20 cellular contexts compared by ENCODE assay signal in the genomic region with DNA sequence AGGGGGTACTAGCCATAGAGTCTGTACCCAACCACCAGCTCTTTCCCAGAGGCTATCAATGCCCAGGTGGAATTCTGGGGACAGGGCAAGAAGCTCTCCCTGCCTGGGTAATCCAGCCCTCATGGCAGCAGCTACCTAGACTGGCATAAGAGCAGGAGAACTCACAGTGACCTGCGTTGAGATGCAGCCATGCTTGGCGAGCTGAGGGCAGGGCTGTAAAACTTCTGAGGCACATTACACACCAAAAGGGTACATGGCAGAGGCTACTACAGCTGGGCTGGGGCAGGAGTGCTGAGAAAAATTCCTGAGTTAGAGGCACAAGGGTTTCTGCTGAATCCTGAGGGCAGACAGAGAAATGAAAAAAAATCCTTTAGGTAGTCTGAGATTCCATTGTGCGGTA.
DNase-seq lines count a peak whose midpoint lies in the region; ATAC-seq and TF ChIP-seq lines count a peak whose summit lies in the region.
"Had no signal": no experiment of that assay in that cellular context is flagged by ENCODE, and none has a peak within 500 bp of the region (broad histone marks: within the 10 kb centered on the region; RNA-seq: fewer than 3 reads in every experiment).

No MANE protein-coding gene starts in this region.

- POLR2A ChIA-PET in CD4-positive, alpha-beta T cell (lab: Charles Lee) = interaction anchor here (0.7 kb wide), 1 partner anchor 16 kb away, joined by 3 read pairs; no protein-coding TSS in a partner anchor

- no peaks in the 10 kb centered on the region for H3K9me3 ChIP-seq in left ventricle myocardium inferior (replicated peaks)
- no peaks in the 10 kb centered on the region for H3K9me3 ChIP-seq in parathyroid adenoma (ENCODE audit: control insufficient read depth, low read length)
- no peaks in the 10 kb centered on the region for H3K9me3 ChIP-seq in CD4-positive, alpha-beta T cell (ENCODE audit: control insufficient read depth, low read length)

- no peaks in the 10 kb centered on the region for H3K4me1 Mint-ChIP-seq in CD4-positive, alpha-beta T cell (ENCODE audit: low read depth)

- no peak overlapping the region for H3K9ac ChIP-seq in parathyroid adenoma

- H3K27ac Mint-ChIP-seq in CD4-positive, alpha-beta T cell = no peak overlapping the region

- no peaks in the 10 kb centered on the region for H3K4me1 ChIP-seq in left ventricle myocardium inferior
- no peaks in the 10 kb centered on the region for H3K4me1 ChIP-seq in foreskin keratinocyte
- peaks cover 6% of the 10 kb centered on the region for H3K4me1 ChIP-seq in parathyroid adenoma

- H3K27me3 Mint-ChIP-seq in CD4-positive, alpha-beta T cell = no peaks in the 10 kb centered on the region

- H3K4me2 ChIP-seq in parathyroid adenoma (ENCODE audit: low read length) = no peak overlapping the region

- no peaks in the 10 kb centered on the region for H3K79me2 ChIP-seq in parathyroid adenoma

- H3K27me3 ChIP-seq in left ventricle myocardium inferior (ENCODE audit: low read depth) (no peaks in the 10 kb centered on the region), foreskin keratinocyte (no peaks in the 10 kb centered on the region), parathyroid adenoma (ENCODE audit: control insufficient read depth, insufficient read depth, low read length) (no peaks in the 10 kb centered on the region)
- H3K27me3 ChIP-seq in CD4-positive, alpha-beta T cell (ENCODE audit: control insufficient read depth, insufficient read depth, low read length) = no peaks in the 10 kb centered on the region

- peak; percentile 56 for DNase-seq in cardiac septum (ENCODE audit: low spot score)
- DNase-seq in left ventricle myocardium inferior = no peak
- DNase-seq in foreskin keratinocyte = no peak
- no peak for DNase-seq in NCI-H510A (lab: John Stamatoyannopoulos, UW)
- no peak for DNase-seq in Kasumi-1 (lab: John Stamatoyannopoulos, UW)
- no peak for DNase-seq in CD4-positive, alpha-beta T cell
- no peak for DNase-seq in left colon
- DNase-seq: DMS53, GOT3, HCEC 1CT, NCI-H1105, NCI-H1436 treated with DMSO at 0.1 percent for 48 hours, NCI-H187 treated with DMSO at 0.1 percent for 48 hours, NCI-H2171 treated with DMSO at 0.1 percent for 48 hours, NCI-H446, NCI-H526, RPMI8226, SW 1271 had no signal

- intact Hi-C loops in cardiac septum (cut with DNase I) (no loop called here), left ventricle myocardium inferior (cut with micrococcal nuclease) (no loop called here), left colon (cut with DNase I, micrococcal nuclease) (no loop called here)
- intact Hi-C loops in CD4-positive, alpha-beta T cell (cut with DNase I, micrococcal nuclease) = no loop called here

- CTCF ChIA-PET in CD4-positive, alpha-beta T cell (lab: Charles Lee) = interaction anchor here (0.8 kb wide), 1 partner anchor 38 kb away, joined by 3 read pairs; no protein-coding TSS in a partner anchor

- TF ChIP-seq CTCF in left ventricle myocardium inferior (IDR thresholded peaks at IDR 0.05; ENCODE audit: borderline replicate concordance) (no peak), foreskin keratinocyte (conservative IDR thresholded peaks at IDR 0.05) (no peak), parathyroid adenoma (IDR thresholded peaks at IDR 0.05) (no peak)
- no peak for TF ChIP-seq CTCF in CD4-positive, alpha-beta T cell (IDR thresholded peaks at IDR 0.05)

- no peak overlapping the region for H3K4me3 Mint-ChIP-seq in CD4-positive, alpha-beta T cell

- peak overlapping the region; percentile 50 for H2AFZ ChIP-seq in parathyroid adenoma

- H3K4me3 ChIP-seq in left ventricle myocardium inferior = no peak overlapping the region
- H3K4me3 ChIP-seq in parathyroid adenoma (ENCODE audit: low read depth, low read length) = no peak overlapping the region

- no peak overlapping the region for H3K27ac ChIP-seq in left ventricle myocardium inferior (replicated peaks)
- H3K27ac ChIP-seq in foreskin keratinocyte = no peak overlapping the region
- no peak overlapping the region for H3K27ac ChIP-seq in parathyroid adenoma
- H3K27ac ChIP-seq in CD4-positive, alpha-beta T cell (ENCODE audit: low read depth, low read length) = no peak overlapping the region
- H3K27ac ChIP-seq: HL-60 had no signal

- H3K36me3 Mint-ChIP-seq in CD4-positive, alpha-beta T cell (ENCODE audit: low read depth) = no peaks in the 10 kb centered on the region

- ATAC-seq in foreskin keratinocyte = peak; percentile 8
- ATAC-seq in CD4-positive, alpha-beta T cell (ENCODE audit: poor library complexity) = no peak
- no peak for ATAC-seq in left colon

- H3K36me3 ChIP-seq in left ventricle myocardium inferior = no peaks in the 10 kb centered on the region
- no peaks in the 10 kb centered on the region for H3K36me3 ChIP-seq in parathyroid adenoma (ENCODE audit: control insufficient read depth, insufficient read depth, low read length)

- H3K9me3 Mint-ChIP-seq in CD4-positive, alpha-beta T cell = no peaks in the 10 kb centered on the region
